In the genomic region with DNA sequence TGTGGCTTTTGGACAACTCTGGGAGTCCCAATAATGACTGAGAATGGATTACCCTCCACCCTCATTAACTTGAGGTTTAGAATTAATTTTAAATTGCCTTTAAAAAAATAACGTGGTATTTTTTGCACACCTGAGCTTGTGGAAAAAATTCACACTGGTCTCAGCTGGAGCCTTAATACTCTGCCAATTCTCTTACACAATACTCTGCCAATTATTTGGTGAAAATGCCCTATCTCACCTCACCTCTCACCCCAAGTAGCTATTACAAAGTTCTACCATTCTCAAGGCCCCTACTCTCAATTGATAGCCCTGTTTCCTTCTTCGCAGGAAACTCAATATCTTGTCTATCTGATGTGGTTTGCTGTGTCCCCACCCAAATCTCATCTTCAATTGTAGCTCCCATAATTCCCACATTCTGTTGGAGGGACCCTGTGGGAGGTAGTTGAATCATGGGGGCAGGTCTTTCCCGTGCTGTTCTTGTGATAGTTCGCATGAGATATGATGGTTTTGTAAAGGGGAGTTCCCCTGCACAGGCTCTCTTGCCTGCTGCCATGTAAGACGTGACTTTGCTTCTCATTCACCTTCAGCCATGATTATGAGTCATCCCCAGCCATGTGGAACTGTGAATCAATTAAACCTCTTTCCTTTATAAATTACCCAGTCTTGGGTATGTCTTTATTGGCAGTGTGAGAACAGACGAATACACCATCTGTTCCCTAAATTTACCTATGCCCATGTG, we compare ENCODE assay signal across 25 cellular contexts.
"Had no signal": no experiment of that assay in that cellular context is flagged by ENCODE, and none has a peak within 500 bp of the region (broad histone marks: within the 10 kb centered on the region; RNA-seq: fewer than 3 reads in every experiment).

No MANE protein-coding gene starts in this region.

- H3K27ac ChIP-seq: esophagus muscularis mucosa, heart right ventricle, left lung, lower lobe of right lung, parathyroid adenoma, spleen, tibial nerve, vagina, VCaP had no signal

- H2AFZ ChIP-seq: parathyroid adenoma had no signal

- H3K36me3 ChIP-seq: esophagus muscularis mucosa, heart right ventricle, left lung, lower lobe of right lung, spleen, tibial nerve, vagina had no signal

- H3K9ac ChIP-seq: parathyroid adenoma had no signal

- H3K27me3 ChIP-seq: esophagus muscularis mucosa, heart right ventricle, spleen, tibial nerve, vagina had no signal

- H3K4me3 ChIP-seq: esophagus muscularis mucosa, heart right ventricle, left lung, lower lobe of right lung, spleen, tibial nerve, vagina had no signal

- DNase-seq: activated CD4-positive, alpha-beta memory T cell treated with anti-CD3 and anti-CD28 coated beads for 36 hours; activated CD4-positive, alpha-beta T cell treated with anti-CD3 and anti-CD28 coated beads for 48 hours; activated T-cell treated with anti-CD3 and anti-CD28 coated beads, Interleukin-2, amount 50 U/mL, for 4 hours; anterior cingulate cortex; dermis blood vessel endothelial cell; effector CD4-positive, alpha-beta T cell; foreskin melanocyte; heart right ventricle; kidney glomerular epithelial cell; left lung; lower lobe of right lung; mesenchymal stem cell; naive thymus-derived CD8-positive, alpha-beta T cell; nucleus accumbens; right cardiac atrium; spleen; stimulated activated naive CD4-positive, alpha-beta T cell treated with Interleukin-2 at 50 U/mL for 16 hours; T-helper 9 cell had no signal

- H3K9me3 ChIP-seq: lower lobe of right lung, vagina had no signal

- ATAC-seq: activated T-cell treated with anti-CD3 and anti-CD28 coated beads, Interleukin-2, amount 50 U/mL, for 4 hours; heart right ventricle; left lung; lower lobe of right lung; naive thymus-derived CD8-positive, alpha-beta T cell; right cardiac atrium had no signal

- H3K4me1 ChIP-seq: esophagus muscularis mucosa, heart right ventricle, left lung, lower lobe of right lung, parathyroid adenoma, spleen, tibial nerve, vagina had no signal

- FAIRE-seq: colon, TTC549 had no signal

- H3K79me2 ChIP-seq: parathyroid adenoma had no signal
